ENCODE assay signal across 2 cellular contexts in the genomic region with DNA sequence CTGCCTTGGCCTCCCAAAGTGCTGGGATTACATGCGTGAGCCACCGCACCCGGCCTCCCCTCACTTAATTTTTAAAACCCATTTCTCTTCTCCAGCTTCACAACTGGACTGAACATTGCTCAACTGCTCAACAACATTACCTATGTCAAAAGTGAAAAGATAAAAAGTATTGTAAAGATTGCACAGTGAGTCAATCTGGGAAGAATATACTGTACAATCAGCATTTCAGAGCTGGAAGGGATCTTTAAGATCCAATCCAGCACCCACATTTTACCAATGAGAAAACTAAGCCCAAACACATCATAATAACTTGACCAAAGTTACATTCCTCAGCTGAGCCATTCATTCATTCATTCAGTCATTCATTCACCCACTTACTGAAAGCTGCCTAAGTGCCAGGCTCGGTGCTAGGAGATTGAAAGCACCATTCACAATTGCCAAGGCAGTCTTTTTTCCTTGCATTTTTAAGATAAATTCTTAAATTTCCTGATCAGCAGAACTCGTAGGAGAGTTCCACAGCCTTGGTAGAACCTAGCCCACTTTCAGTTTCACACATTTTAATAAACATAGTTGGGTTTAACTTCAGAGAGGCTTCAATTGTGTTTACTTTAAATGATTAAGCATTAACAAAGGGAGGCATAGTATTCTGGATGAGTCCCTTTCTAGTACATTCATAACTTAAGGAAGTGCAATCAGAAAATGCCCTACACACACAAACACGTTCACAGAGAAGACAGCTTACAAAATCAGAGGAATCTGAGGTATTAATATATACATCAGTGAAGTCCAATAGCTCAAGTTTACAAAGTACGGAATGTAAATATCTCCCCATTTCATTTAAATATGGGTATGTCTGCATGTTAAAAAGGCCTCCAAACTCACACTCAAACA.
TF ChIP-seq lines count a peak whose summit lies in the region.

No MANE protein-coding gene starts in this region.

TF ChIP-seq in A549, 52 proteins besides CTCF, POLR2A, EP300 and RAD21:
- TF ChIP-seq MYC (IDR thresholded peaks at IDR 0.05; ENCODE audit: borderline replicate concordance, low read length) (no peak), MAFK (IDR thresholded peaks at IDR 0.05; ENCODE audit: partially characterized antibody) (peak; percentile 72)

TF ChIP-seq in GM23338, 12 proteins besides CTCF, POLR2A, EP300 and RAD21:
- no peak for TF ChIP-seq ZNF331 (CRISPR knock-in tag; IDR thresholded peaks at IDR 0.05; ENCODE audit: low read depth)
- TF ChIP-seq, protein P1, sequence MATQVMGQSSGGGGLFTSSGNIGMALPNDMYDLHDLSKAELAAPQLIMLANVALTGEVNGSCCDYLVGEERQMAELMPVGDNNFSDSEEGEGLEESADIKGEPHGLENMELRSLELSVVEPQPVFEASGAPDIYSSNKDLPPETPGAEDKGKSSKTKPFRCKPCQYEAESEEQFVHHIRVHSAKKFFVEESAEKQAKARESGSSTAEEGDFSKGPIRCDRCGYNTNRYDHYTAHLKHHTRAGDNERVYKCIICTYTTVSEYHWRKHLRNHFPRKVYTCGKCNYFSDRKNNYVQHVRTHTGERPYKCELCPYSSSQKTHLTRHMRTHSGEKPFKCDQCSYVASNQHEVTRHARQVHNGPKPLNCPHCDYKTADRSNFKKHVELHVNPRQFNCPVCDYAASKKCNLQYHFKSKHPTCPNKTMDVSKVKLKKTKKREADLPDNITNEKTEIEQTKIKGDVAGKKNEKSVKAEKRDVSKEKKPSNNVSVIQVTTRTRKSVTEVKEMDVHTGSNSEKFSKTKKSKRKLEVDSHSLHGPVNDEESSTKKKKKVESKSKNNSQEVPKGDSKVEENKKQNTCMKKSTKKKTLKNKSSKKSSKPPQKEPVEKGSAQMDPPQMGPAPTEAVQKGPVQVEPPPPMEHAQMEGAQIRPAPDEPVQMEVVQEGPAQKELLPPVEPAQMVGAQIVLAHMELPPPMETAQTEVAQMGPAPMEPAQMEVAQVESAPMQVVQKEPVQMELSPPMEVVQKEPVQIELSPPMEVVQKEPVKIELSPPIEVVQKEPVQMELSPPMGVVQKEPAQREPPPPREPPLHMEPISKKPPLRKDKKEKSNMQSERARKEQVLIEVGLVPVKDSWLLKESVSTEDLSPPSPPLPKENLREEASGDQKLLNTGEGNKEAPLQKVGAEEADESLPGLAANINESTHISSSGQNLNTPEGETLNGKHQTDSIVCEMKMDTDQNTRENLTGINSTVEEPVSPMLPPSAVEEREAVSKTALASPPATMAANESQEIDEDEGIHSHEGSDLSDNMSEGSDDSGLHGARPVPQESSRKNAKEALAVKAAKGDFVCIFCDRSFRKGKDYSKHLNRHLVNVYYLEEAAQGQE (IDR thresholded peaks at IDR 0.05; ENCODE audit: unreplicated experiment) = no peak
- TF ChIP-seq JUNB (IDR thresholded peaks at IDR 0.05; ENCODE audit: unreplicated experiment) = no peak
- TF ChIP-seq NANOG (IDR thresholded peaks at IDR 0.05; ENCODE audit: borderline replicate concordance) = no peak
- TF ChIP-seq EZH2 (IDR thresholded peaks at IDR 0.05; ENCODE audit: low read depth, unreplicated experiment) = no peak
- no peak for TF ChIP-seq ZNF114 (CRISPR knock-in tag; IDR thresholded peaks at IDR 0.05)
- TF ChIP-seq, protein P2, sequence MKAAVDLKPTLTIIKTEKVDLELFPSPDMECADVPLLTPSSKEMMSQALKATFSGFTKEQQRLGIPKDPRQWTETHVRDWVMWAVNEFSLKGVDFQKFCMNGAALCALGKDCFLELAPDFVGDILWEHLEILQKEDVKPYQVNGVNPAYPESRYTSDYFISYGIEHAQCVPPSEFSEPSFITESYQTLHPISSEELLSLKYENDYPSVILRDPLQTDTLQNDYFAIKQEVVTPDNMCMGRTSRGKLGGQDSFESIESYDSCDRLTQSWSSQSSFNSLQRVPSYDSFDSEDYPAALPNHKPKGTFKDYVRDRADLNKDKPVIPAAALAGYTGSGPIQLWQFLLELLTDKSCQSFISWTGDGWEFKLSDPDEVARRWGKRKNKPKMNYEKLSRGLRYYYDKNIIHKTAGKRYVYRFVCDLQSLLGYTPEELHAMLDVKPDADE (IDR thresholded peaks at IDR 0.05) = no peak
